In the genomic region with DNA sequence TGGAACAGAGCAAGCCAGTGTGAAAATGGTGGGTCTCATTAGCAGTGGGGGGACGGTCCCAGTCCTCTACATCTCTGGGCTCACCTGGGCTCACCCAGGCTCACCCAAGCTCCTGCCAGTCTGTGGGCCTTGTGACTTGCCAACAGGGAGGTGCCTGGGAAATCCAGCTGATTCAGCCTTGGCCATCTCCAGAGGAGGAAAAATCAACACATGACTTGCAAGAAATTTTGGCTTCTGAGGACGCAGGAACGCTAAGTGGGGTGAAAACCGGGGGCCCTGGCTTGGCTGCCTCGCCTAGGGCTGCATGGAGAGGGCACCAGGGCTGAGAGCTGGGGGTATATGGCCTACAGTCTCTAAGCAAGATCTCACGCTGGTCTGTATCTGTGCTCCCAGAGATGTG, we compare ENCODE assay signal across 2 cellular contexts.
TF ChIP-seq lines count a peak whose summit lies in the region.

No MANE protein-coding gene starts in this region.

TF ChIP-seq in liver, 16 proteins besides CTCF, POLR2A, EP300 and RAD21 (continued from another document):
- TF ChIP-seq REST (IDR thresholded peaks at IDR 0.05) (no peak), FOXA1 (IDR thresholded peaks at IDR 0.05) (no peak)
TF ChIP-seq in liver: peak in this region for 3.

TF ChIP-seq in HepG2, 621 proteins besides CTCF, POLR2A, EP300 and RAD21 (continued from another document):
- TF ChIP-seq, protein P1, sequence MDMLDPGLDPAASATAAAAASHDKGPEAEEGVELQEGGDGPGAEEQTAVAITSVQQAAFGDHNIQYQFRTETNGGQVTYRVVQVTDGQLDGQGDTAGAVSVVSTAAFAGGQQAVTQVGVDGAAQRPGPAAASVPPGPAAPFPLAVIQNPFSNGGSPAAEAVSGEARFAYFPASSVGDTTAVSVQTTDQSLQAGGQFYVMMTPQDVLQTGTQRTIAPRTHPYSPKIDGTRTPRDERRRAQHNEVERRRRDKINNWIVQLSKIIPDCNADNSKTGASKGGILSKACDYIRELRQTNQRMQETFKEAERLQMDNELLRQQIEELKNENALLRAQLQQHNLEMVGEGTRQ (IDR thresholded peaks at IDR 0.05; ENCODE audit: low read depth, low read length) = no peak
- TF ChIP-seq, protein P1 (CRISPR knock-in tag; IDR thresholded peaks at IDR 0.05; ENCODE audit: borderline replicate concordance) = no peak
- TF ChIP-seq, protein P2, sequence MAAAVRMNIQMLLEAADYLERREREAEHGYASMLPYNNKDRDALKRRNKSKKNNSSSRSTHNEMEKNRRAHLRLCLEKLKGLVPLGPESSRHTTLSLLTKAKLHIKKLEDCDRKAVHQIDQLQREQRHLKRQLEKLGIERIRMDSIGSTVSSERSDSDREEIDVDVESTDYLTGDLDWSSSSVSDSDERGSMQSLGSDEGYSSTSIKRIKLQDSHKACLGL (CRISPR knock-in tag; IDR thresholded peaks at IDR 0.05) = no peak
